ENCODE assay signal across 9 cellular contexts in the genomic region with DNA sequence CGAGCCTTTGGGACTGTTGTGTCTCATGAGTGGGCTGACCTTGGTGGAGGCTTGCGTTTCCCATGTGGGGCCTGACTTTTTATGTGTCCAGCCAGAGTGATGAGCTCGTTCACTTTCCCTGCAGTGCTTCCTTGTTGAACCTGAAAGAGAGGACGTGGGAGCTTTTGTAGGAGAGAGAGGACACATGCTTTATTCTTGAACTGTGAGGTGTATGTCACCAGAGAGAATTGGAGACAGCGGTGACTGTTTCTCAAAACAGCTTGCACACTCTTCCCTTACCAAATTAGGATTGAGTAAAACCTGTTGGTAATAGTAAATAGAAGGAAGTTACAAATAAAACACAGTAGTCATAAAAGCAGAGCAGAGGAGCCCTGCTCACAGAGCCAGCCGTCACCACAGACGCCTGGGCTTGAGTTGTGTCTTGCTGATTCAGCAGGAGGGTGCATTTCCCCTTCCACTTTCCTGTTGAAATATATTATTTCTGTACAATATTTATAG.
A peak's percentile ranks its signal among the peaks of the same experiment; 100 is the strongest.
DNase-seq lines count a peak whose midpoint lies in the region; ATAC-seq and TF ChIP-seq lines count a peak whose summit lies in the region.
"Had no signal": no experiment of that assay in that cellular context is flagged by ENCODE, and none has a peak within 500 bp of the region (broad histone marks: within the 10 kb centered on the region; RNA-seq: fewer than 3 reads in every experiment).

No MANE protein-coding gene starts in this region.

- no peaks in the 10 kb centered on the region for H3K9me2 ChIP-seq in Karpas-422 (replicated peaks; ENCODE audit: insufficient read depth, low read length)

- peaks cover 72% of the 10 kb centered on the region for H3K4me1 ChIP-seq in left ventricle myocardium inferior
- peaks cover 32 to 51% (median 45%) of the 10 kb centered on the region in 3 donors for H3K4me1 ChIP-seq in skeletal muscle tissue (ENCODE audit: control insufficient read depth in 3 of 3, insufficient read depth in 3 of 3, low read length in 3 of 3)
- peaks cover 5% of the 10 kb centered on the region for H3K4me1 ChIP-seq in Karpas-422 (ENCODE audit: low read length)

- no peak overlapping the region for H3K4me2 ChIP-seq in Karpas-422 (ENCODE audit: low read depth, low read length, poor library complexity, severe bottlenecking)

- peaks cover 82% of the 10 kb centered on the region for H3K4me1 Mint-ChIP-seq in T-helper 1 cell treated with Interleukin-12 subunit alpha and Interleukin-12 subunit beta and Interleukin-4 antibody, amounts not matched to agents 30 μg/mL and 1 μg/mL, for 36 hours (ENCODE audit: low read depth)

- DNase-seq in KBM-7 (peak; percentile 59), left ventricle myocardium inferior (peak; percentile 34), Karpas-422 (no peak), germinal center (ENCODE audit: low spot score) (no peak), putamen (ENCODE audit: low spot score) (no peak)
- DNase-seq: NCI-H187 treated with DMSO at 0.1 percent for 48 hours had no signal

- no peaks in the 10 kb centered on the region for H3K27me3 Mint-ChIP-seq in T-helper 1 cell treated with Interleukin-12 subunit alpha and Interleukin-12 subunit beta and Interleukin-4 antibody, amounts not matched to agents 30 μg/mL and 1 μg/mL, for 36 hours (ENCODE audit: low read depth)

- peaks cover 3% of the 10 kb centered on the region for H3K36me3 ChIP-seq in left ventricle myocardium inferior
- peaks cover 0 to 8% (median 0%) of the 10 kb centered on the region in 3 donors for H3K36me3 ChIP-seq in skeletal muscle tissue (ENCODE audit: control insufficient read depth in 3 of 3, insufficient read depth in 3 of 3, low read length in 3 of 3)
- H3K36me3 ChIP-seq in Karpas-422 (ENCODE audit: insufficient read depth, low read length): no peaks in the 10 kb centered on the region

- no peak for TF ChIP-seq CTCF in left ventricle myocardium inferior (IDR thresholded peaks at IDR 0.05; ENCODE audit: borderline replicate concordance)

- H3K4me3 Mint-ChIP-seq in T-helper 1 cell treated with Interleukin-12 subunit alpha and Interleukin-12 subunit beta and Interleukin-4 antibody, amounts not matched to agents 30 μg/mL and 1 μg/mL, for 36 hours: no peak overlapping the region

- peaks cover 23% of the 10 kb centered on the region; the same call in 1 of the 2 replicates for H4K20me1 ChIP-seq in Karpas-422 (ENCODE audit: insufficient read depth, low read depth, low read length)

- H3K9ac ChIP-seq in skeletal muscle tissue (ENCODE audit: low read depth in 1 of 3, low read length in 3 of 3): no peak overlapping the region
- H3K9ac ChIP-seq in Karpas-422 (ENCODE audit: low read length): no peak overlapping the region

- H2AFZ ChIP-seq in Karpas-422 (ENCODE audit: low read length): no peak overlapping the region

- H3K9me3 ChIP-seq in left ventricle myocardium inferior (replicated peaks) (no peaks in the 10 kb centered on the region), skeletal muscle tissue (ENCODE audit: control insufficient read depth in 3 of 3, low read length in 3 of 3) (no peaks in the 10 kb centered on the region), Karpas-422 (ENCODE audit: low read length) (no peaks in the 10 kb centered on the region)

- H3K9me3 Mint-ChIP-seq in T-helper 1 cell treated with Interleukin-12 subunit alpha and Interleukin-12 subunit beta and Interleukin-4 antibody, amounts not matched to agents 30 μg/mL and 1 μg/mL, for 36 hours: no peaks in the 10 kb centered on the region

- H3K27ac ChIP-seq in left ventricle myocardium inferior (replicated peaks): peak overlapping the region; percentile 46
- peak overlapping the region; percentile 41 for H3K27ac ChIP-seq in skeletal muscle tissue (ENCODE audit: low read depth, low read length)
- no peak overlapping the region for H3K27ac ChIP-seq in Karpas-422 (ENCODE audit: low read length)

- H3K27me3 ChIP-seq in left ventricle myocardium inferior (ENCODE audit: low read depth) (no peaks in the 10 kb centered on the region), skeletal muscle tissue (ENCODE audit: control insufficient read depth in 3 of 3, insufficient read depth in 3 of 3, low read length in 3 of 3) (no peaks in the 10 kb centered on the region), Karpas-422 (ENCODE audit: low read length) (no peaks in the 10 kb centered on the region)

- peak overlapping the region; percentile 52 for H3K27ac Mint-ChIP-seq in T-helper 1 cell treated with Interleukin-12 subunit alpha and Interleukin-12 subunit beta and Interleukin-4 antibody, amounts not matched to agents 30 μg/mL and 1 μg/mL, for 36 hours

- in situ Hi-C loops in KBM-7 (cut with MboI; ENCODE audit: low pct_unique_long_range_greater_than_20kb, low sequenced_read_pairs): no loop called here

- intact Hi-C loops in left ventricle myocardium inferior (cut with micrococcal nuclease): no loop called here

- H3K4me3 ChIP-seq in left ventricle myocardium inferior (no peak overlapping the region), skeletal muscle tissue (ENCODE audit: low read length in 3 of 3) (no peak overlapping the region), Karpas-422 (ENCODE audit: low read length) (no peak overlapping the region)

- no peaks in the 10 kb centered on the region for H3K79me2 ChIP-seq in Karpas-422 (ENCODE audit: low read length)

- ATAC-seq in HG02642 (IDR thresholded peaks at IDR 0.05; ENCODE audit: poor library complexity, unreplicated experiment): no peak

- peaks cover 31% of the 10 kb centered on the region for H3K36me3 Mint-ChIP-seq in T-helper 1 cell treated with Interleukin-12 subunit alpha and Interleukin-12 subunit beta and Interleukin-4 antibody, amounts not matched to agents 30 μg/mL and 1 μg/mL, for 36 hours (ENCODE audit: low read depth)

Comparison
In these comparisons a context has a peak if more than half of its experiments do, and no peak if none do; other contexts are left out.
1. DNase-seq: peak in KBM-7 (single experiment) and left ventricle myocardium inferior (single experiment); none in Karpas-422 (single experiment), germinal center (single experiment) and putamen (single experiment).